22 cellular contexts compared by ENCODE assay signal in genomic region chr22:38494498-38494897, GRCh38. TPM values are rescaled to one million over a fixed set of nuclear protein-coding genes. Genes with fewer than 3 reads are reported as not detected.
A peak's percentile ranks its signal among the peaks of the same experiment; 100 is the strongest.
DNase-seq lines count a peak whose midpoint lies in the region; ATAC-seq lines count a peak whose summit lies in the region.
"Had no signal": no experiment of that assay in that cellular context is flagged by ENCODE, and none has a peak within 500 bp of the region (broad histone marks: within the 10 kb centered on the region; RNA-seq: fewer than 3 reads in every experiment).

No MANE protein-coding gene starts in this region.

- no peak overlapping the region for H3K4ac ChIP-seq in mesenchymal stem cell (ENCODE audit: low read depth in 1 of 2, low read length in 2 of 2)

- no peak overlapping the region for H3K14ac ChIP-seq in mesenchymal stem cell (ENCODE audit: low read length in 2 of 2)

- H3K18ac ChIP-seq in mesenchymal stem cell (ENCODE audit: low read depth in 1 of 2, low read length in 2 of 2) = no peak overlapping the region

- H3K79me1 ChIP-seq in mesenchymal stem cell (replicated peaks; ENCODE audit: low read length, poor library complexity, severe bottlenecking) = peaks cover 10% of the 10 kb centered on the region

- peaks cover 5% of the 10 kb centered on the region; the same call in 1 of the 2 replicates for H4K20me1 ChIP-seq in GM23248 (ENCODE audit: insufficient read depth)

- no peak overlapping the region for H2BK5ac ChIP-seq in mesenchymal stem cell (ENCODE audit: low read depth, low read length, poor library complexity, severe bottlenecking)

- in situ Hi-C loops in GM23248 (cut with MboI) = no loop called here

- H3K23ac ChIP-seq in mesenchymal stem cell (ENCODE audit: low read length in 2 of 2) = no peak overlapping the region

- ATAC-seq in activated T-cell treated with anti-CD3 and anti-CD28 coated beads, Interleukin-2, amount 50 U/mL, for 72 hours (replicated peaks in 1 of 2) = no peak
- ATAC-seq in HG02623 (IDR thresholded peaks at IDR 0.05; ENCODE audit: unreplicated experiment) = no peak
- ATAC-seq: pancreas; right lobe of liver; stimulated activated naive B cell treated with anti-CD40 and anti-IgM and Interleukin-4, amounts not matched to agents 10 μg/mL and 1 μg/mL and 100 μg/mL, for 72 hours had no signal

- H3K9ac ChIP-seq in GM23248 (no peak overlapping the region), mesenchymal stem cell (ENCODE audit: low read length) (peak overlapping the region; percentile 52)

- no peak overlapping the region for H2AK5ac ChIP-seq in mesenchymal stem cell (ENCODE audit: low read length, severe bottlenecking)

- H3K27me3 ChIP-seq in GM23248 (replicated peaks; ENCODE audit: insufficient read depth) (no peaks in the 10 kb centered on the region), mesenchymal stem cell (ENCODE audit: control insufficient read depth in 1 of 2, insufficient read depth in 1 of 2, low read length in 2 of 2) (no peaks in the 10 kb centered on the region)
- H3K27me3 ChIP-seq: hepatocyte, pancreas, right lobe of liver, thyroid gland had no signal

- H3K4me1 ChIP-seq in GM23248 (ENCODE audit: insufficient read depth) = peaks cover 39% of the 10 kb centered on the region
- peaks cover 3% of the 10 kb centered on the region for H3K4me1 ChIP-seq in mesenchymal stem cell (ENCODE audit: control insufficient read depth, insufficient read depth, low read depth, low read length)
- H3K4me1 ChIP-seq: thyroid gland had no signal

- no peak for DNase-seq in activated T-cell treated with anti-CD3 and anti-CD28 coated beads, Interleukin-2, amount 50 U/mL, for 72 hours
- no peak for DNase-seq in activated T-cell treated with anti-CD3 and anti-CD28 coated beads for 4 hours
- DNase-seq in GM23248 = no peak
- peak; percentile 75 for DNase-seq in amniotic epithelial cell (ENCODE audit: low read depth)
- no peak for DNase-seq in mesenchymal stem cell
- DNase-seq in DMS114 treated with DMSO at 0.1 percent for 48 hours (lab: John Stamatoyannopoulos, UW; ENCODE audit: unreplicated experiment) = no peak
- no peak for DNase-seq in substantia nigra (lab: John Stamatoyannopoulos, UW)
- DNase-seq: DMS53; islet precursor cell; Karpas-422; NCI-H1930; pancreas; right lobe of liver; stimulated activated naive B cell treated with anti-CD40 and anti-IgM and Interleukin-4, amounts not matched to agents 10 μg/mL and 1 μg/mL and 100 μg/mL, for 72 hours; T1000; thyroid gland had no signal

- H3K79me2 ChIP-seq in GM23248 (ENCODE audit: insufficient read depth) = peaks cover 100% of the 10 kb centered on the region

- peak overlapping the region; percentile 35 for H3K27ac ChIP-seq in GM23248
- no peak overlapping the region for H3K27ac ChIP-seq in mesenchymal stem cell (ENCODE audit: low read length, poor library complexity, severe bottlenecking)
- H3K27ac ChIP-seq in substantia nigra (ENCODE audit: low read depth, low read length, poor library complexity, severe bottlenecking) = no peak overlapping the region
- H3K27ac ChIP-seq: hepatocyte, pancreas, right lobe of liver, SK-N-MC, thyroid gland had no signal

- peaks cover 12 to 62% of the 10 kb centered on the region in 2 donors for H3K36me3 Mint-ChIP-seq in activated T-cell treated with anti-CD3 and anti-CD28 coated beads, Interleukin-2, amount 50 U/mL, for 72 hours (ENCODE audit: insufficient read depth in 2 of 2)

- H3K4me2 ChIP-seq in GM23248 (ENCODE audit: unreplicated experiment) = no peak overlapping the region
- no peak overlapping the region for H3K4me2 ChIP-seq in mesenchymal stem cell (ENCODE audit: low read length, poor library complexity, severe bottlenecking)
- H3K4me2 ChIP-seq: hepatocyte had no signal

- H3K9me2 ChIP-seq in GM23248 (ENCODE audit: insufficient read depth) = no peaks in the 10 kb centered on the region

- H2AFZ ChIP-seq in GM23248 (no peak overlapping the region), mesenchymal stem cell (ENCODE audit: low read depth, low read length) (no peak overlapping the region)
- H2AFZ ChIP-seq: hepatocyte had no signal

- no peak overlapping the region for H4K91ac ChIP-seq in mesenchymal stem cell (ENCODE audit: low read length)

- H3K4me1 Mint-ChIP-seq in activated T-cell treated with anti-CD3 and anti-CD28 coated beads, Interleukin-2, amount 50 U/mL, for 72 hours (ENCODE audit: low read depth) = peaks cover 69% of the 10 kb centered on the region

- H3K4me3 ChIP-seq in GM23248 = no peak overlapping the region
- H3K4me3 ChIP-seq in mesenchymal stem cell (ENCODE audit: insufficient read depth in 1 of 2, low read depth in 1 of 2, low read length in 2 of 2) = no peak overlapping the region
- H3K4me3 ChIP-seq: hepatocyte, lung, pancreas, right lobe of liver, SK-N-MC, thyroid gland had no signal

- H2BK15ac ChIP-seq in mesenchymal stem cell (ENCODE audit: low read depth, poor library complexity, severe bottlenecking) = no peak overlapping the region

- H3F3A ChIP-seq in GM23248 (ENCODE audit: insufficient read depth) = peaks cover 92% of the 10 kb centered on the region

- H3K27me3 Mint-ChIP-seq in activated T-cell treated with anti-CD3 and anti-CD28 coated beads, Interleukin-2, amount 50 U/mL, for 72 hours (ENCODE audit: low read depth) = no peaks in the 10 kb centered on the region
- H3K27me3 Mint-ChIP-seq: stimulated activated naive B cell treated with anti-CD40 and anti-IgM and Interleukin-4, amounts not matched to agents 10 μg/mL and 1 μg/mL and 100 μg/mL, for 72 hours had no signal

- H2BK120ac ChIP-seq in mesenchymal stem cell (ENCODE audit: low read depth, low read length) = no peak overlapping the region

- peak overlapping the region; percentile 72 for H3K27ac Mint-ChIP-seq in activated T-cell treated with anti-CD3 and anti-CD28 coated beads, Interleukin-2, amount 50 U/mL, for 72 hours
- H3K27ac Mint-ChIP-seq: stimulated activated naive B cell treated with anti-CD40 and anti-IgM and Interleukin-4, amounts not matched to agents 10 μg/mL and 1 μg/mL and 100 μg/mL, for 72 hours had no signal

- 45 to 51% methylated on average over 2 of the region's 2 CpGs for WGBS in GM23248 (ENCODE audit: low coverage in 1 of 2, low lambda C conversion rate in 2 of 2, missing lambda C conversion rate in 2 of 2), 2 experiments
- 90% methylated on average over 2 of the region's 2 CpGs for WGBS in mesenchymal stem cell

- no peaks in the 10 kb centered on the region for H3K9me3 ChIP-seq in GM23248 (ENCODE audit: low read depth)
- H3K9me3 ChIP-seq in mesenchymal stem cell (ENCODE audit: control insufficient read depth, low read length) = no peaks in the 10 kb centered on the region
- H3K9me3 ChIP-seq: pancreas, right lobe of liver, thyroid gland had no signal

- H3K4me3 Mint-ChIP-seq in activated T-cell treated with anti-CD3 and anti-CD28 coated beads, Interleukin-2, amount 50 U/mL, for 72 hours = no peak overlapping the region
- H3K4me3 Mint-ChIP-seq: stimulated activated naive B cell treated with anti-CD40 and anti-IgM and Interleukin-4, amounts not matched to agents 10 μg/mL and 1 μg/mL and 100 μg/mL, for 72 hours had no signal

- H2BK12ac ChIP-seq in mesenchymal stem cell (ENCODE audit: low read length in 2 of 2) = no peak overlapping the region

- H4K8ac ChIP-seq in mesenchymal stem cell (ENCODE audit: low read length) = no peak overlapping the region

- peaks cover 92% of the 10 kb centered on the region for H3K36me3 ChIP-seq in GM23248 (ENCODE audit: low read depth)
- H3K36me3 ChIP-seq in mesenchymal stem cell (ENCODE audit: control insufficient read depth in 1 of 2, insufficient read depth in 2 of 2, low read depth in 1 of 2, low read length in 2 of 2) = peaks cover 50 to 99% of the 10 kb centered on the region in 2 experiments

- H3K9me3 Mint-ChIP-seq in activated T-cell treated with anti-CD3 and anti-CD28 coated beads, Interleukin-2, amount 50 U/mL, for 72 hours = no peaks in the 10 kb centered on the region
- H3K9me3 Mint-ChIP-seq: stimulated activated naive B cell treated with anti-CD40 and anti-IgM and Interleukin-4, amounts not matched to agents 10 μg/mL and 1 μg/mL and 100 μg/mL, for 72 hours had no signal

RNA-seq across cellular contexts. Expression of gene DDX17, which starts 11.6 kb away (rescaled TPM):
- 100 to 1,000 TPM; 374 to 431 TPM for total RNA-seq in activated T-cell treated with anti-CD3 and anti-CD28 coated beads, Interleukin-2, amount 50 U/mL, for 72 hours
- total RNA-seq in GM23248 (2014; rRNA removed; shearing (Covaris generic)) = 312 and 370 TPM in 2 replicates
- 28.5 and 30.1 TPM in 2 replicates for polyA plus RNA-seq in GM23248 (2016; fragmentation: Nextera tagmentation; extraction: Ambion mirVana)
- 121 TPM for polyA plus RNA-seq in mesenchymal stem cell (2013, experiment 1 of 2)
- polyA plus RNA-seq in mesenchymal stem cell (2013, experiment 2 of 2) = 114 TPM

RNA-seq across cellular contexts. Expression of gene KDELR3, which starts 26.6 kb away (rescaled TPM):
- total RNA-seq in activated T-cell treated with anti-CD3 and anti-CD28 coated beads, Interleukin-2, amount 50 U/mL, for 72 hours = under 1 TPM; 0.31 to 0.37 TPM
- total RNA-seq in GM23248 (2014; rRNA removed; shearing (Covaris generic)) = 191 and 197 TPM in 2 replicates
- polyA plus RNA-seq in GM23248 (2016; fragmentation: Nextera tagmentation; extraction: Ambion mirVana) = 326 and 335 TPM in 2 replicates
- 167 TPM for polyA plus RNA-seq in mesenchymal stem cell (2013, experiment 1 of 2)
- polyA plus RNA-seq in mesenchymal stem cell (2013, experiment 2 of 2) = 172 TPM

RNA-seq across cellular contexts. Expression of gene KCNJ4, which starts 39.5 kb away (rescaled TPM):
- not detected for total RNA-seq in activated T-cell treated with anti-CD3 and anti-CD28 coated beads, Interleukin-2, amount 50 U/mL, for 72 hours
- not detected in 2 replicates for total RNA-seq in GM23248 (2014; rRNA removed; shearing (Covaris generic))
- not detected in 2 replicates for polyA plus RNA-seq in GM23248 (2016; fragmentation: Nextera tagmentation; extraction: Ambion mirVana)
- 0.08 TPM for polyA plus RNA-seq in mesenchymal stem cell (2013, experiment 1 of 2)
- 0.05 TPM for polyA plus RNA-seq in mesenchymal stem cell (2013, experiment 2 of 2)
- total RNA-seq: lung, NCI-H460, pancreas, right lobe of liver, thyroid gland had no signal
- polyA plus RNA-seq: AG04450, lung, pancreas had no signal

Comparison
In these comparisons a context has a peak if more than half of its experiments do, and no peak if none do; other contexts are left out.
1. RNA of gene KDELR3, which starts 26.6 kb away (total RNA-seq): 191 to 197 TPM in GM23248; 0.31 to 0.37 TPM in activated T-cell treated with anti-CD3 and anti-CD28 coated beads, Interleukin-2, amount 50 U/mL, for 72 hours; every median in the first group is over 100 times any median in the second.